In the genomic region with DNA sequence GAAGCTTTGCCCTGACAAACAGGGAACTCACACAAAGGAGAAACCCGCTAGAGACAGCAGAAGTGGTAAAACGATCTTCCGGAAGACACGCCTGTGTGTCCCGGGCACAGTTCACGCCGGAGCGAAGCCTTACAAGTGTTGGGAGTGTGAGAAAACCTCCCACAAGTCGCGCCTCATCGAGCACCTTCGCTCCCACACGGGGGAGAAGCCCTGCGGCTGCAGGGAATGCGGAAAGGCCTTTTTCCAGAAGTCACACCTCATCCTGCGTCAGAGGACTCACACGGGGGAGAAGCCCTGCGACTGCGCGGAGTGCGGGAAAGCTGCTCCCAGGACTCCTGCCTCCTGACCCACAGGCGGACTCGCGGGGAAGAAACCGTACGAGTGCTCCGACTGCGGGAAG, we compare ENCODE assay signal across 9 cellular contexts. TPM values are rescaled to one million over a fixed set of nuclear protein-coding genes. Genes with fewer than 3 reads are reported as not detected.
"Had no signal": no experiment of that assay in that cellular context is flagged by ENCODE, and none has a peak within 500 bp of the region (broad histone marks: within the 10 kb centered on the region; RNA-seq: fewer than 3 reads in every experiment).

No MANE protein-coding gene starts in this region.

RNA-seq across cellular contexts. Expression of gene OCM, which starts 33.3 kb away (rescaled TPM):
- total RNA-seq: K562, LHCN-M2, MCF 10A, PC-3, Peyer's patch, Right ventricle myocardium inferior, RPMI7951, SJCRH30, SK-MEL-5 had no signal
- polyA plus RNA-seq: K562 had no signal
